2 cellular contexts compared by ENCODE assay signal in genomic region chr22:21101877-21102638, GRCh38.
TF ChIP-seq lines count a peak whose summit lies in the region.

No MANE protein-coding gene starts in this region.

TF ChIP-seq in K562, 482 proteins besides CTCF, POLR2A, EP300 and RAD21 (continues in another document):
- TF ChIP-seq ZNF644 (tag; IDR thresholded peaks at IDR 0.05; ENCODE audit: low read depth) (0 out of 2 replicates have a peak, but pooled peaks have one; percentile 23), ZNF354B (CRISPR knock-in tag; IDR thresholded peaks at IDR 0.05) (peak; percentile 26; the same call in 1 of the 2 replicates), GMEB1 (CRISPR knock-in tag; IDR thresholded peaks at IDR 0.05) (0 out of 2 replicates have a peak, but pooled peaks have one; percentile 18), ZFP30 (CRISPR knock-in tag; IDR thresholded peaks at IDR 0.05; ENCODE audit: borderline replicate concordance) (no peak), ZNF707 (CRISPR knock-in tag; conservative IDR thresholded peaks at IDR 0.05) (no peak), SRF (CRISPR knock-in tag; IDR thresholded peaks at IDR 0.05) (peak in 1 of 2 experiments; percentile 58; a peak in 1 of 4 replicates), ZNF512 (tag; IDR thresholded peaks at IDR 0.05) (no peak), E2F3 (CRISPR knock-in tag; IDR thresholded peaks at IDR 0.05) (peak; percentile 42; the same call in 1 of the 2 replicates), PRPF4 (IDR thresholded peaks at IDR 0.05; ENCODE audit: insufficient read depth, low read depth, low read length, poor library complexity, severe bottlenecking) (no peak), RHOXF2B (CRISPR knock-in tag; conservative IDR thresholded peaks at IDR 0.05) (peak; percentile 89), ZNF133 (CRISPR knock-in tag; IDR thresholded peaks at IDR 0.05) (0 out of 2 replicates have a peak, but pooled peaks have one; percentile 71), ETV1 (tag; conservative IDR thresholded peaks at IDR 0.05; ENCODE audit: low read depth) (0 out of 2 replicates have a peak, but pooled peaks have one; percentile 18), ZNF589 (CRISPR knock-in tag; IDR thresholded peaks at IDR 0.05; ENCODE audit: low read depth) (peak; percentile 49; the same call in 1 of the 2 replicates), BCL6 (CRISPR knock-in tag; IDR thresholded peaks at IDR 0.05) (peak; percentile 56; the same call in 1 of the 2 replicates), ZNF175 (CRISPR knock-in tag; IDR thresholded peaks at IDR 0.05; ENCODE audit: low read depth) (0 out of 2 replicates have a peak, but pooled peaks have one; percentile 35), TCF15 (CRISPR knock-in tag; IDR thresholded peaks at IDR 0.05) (0 out of 2 replicates have a peak, but pooled peaks have one; percentile 13), HEY1 (CRISPR knock-in tag; IDR thresholded peaks at IDR 0.05; ENCODE audit: borderline replicate concordance) (0 out of 2 replicates have a peak, but pooled peaks have one; percentile 16), ZBTB9 (CRISPR knock-in tag; IDR thresholded peaks at IDR 0.05) (no peak), TFE3 (CRISPR knock-in tag; IDR thresholded peaks at IDR 0.05) (0 out of 2 replicates have a peak, but pooled peaks have one; percentile 0), MYC (IDR thresholded peaks at IDR 0.05; ENCODE audit: low read depth, low read length) (no peak), MYC (CRISPR knock-in tag; IDR thresholded peaks at IDR 0.05; ENCODE audit: borderline replicate concordance, low read depth) (peak; percentile 29; the same call in 1 of the 2 replicates), ZNF586 (CRISPR knock-in tag; conservative IDR thresholded peaks at IDR 0.05) (0 out of 2 replicates have a peak, but pooled peaks have one; percentile 16), ZNF76 (CRISPR knock-in tag; IDR thresholded peaks at IDR 0.05; ENCODE audit: borderline replicate concordance) (peak; percentile 81)

TF ChIP-seq in HEK293T, 16 proteins besides CTCF, POLR2A, EP300 and RAD21:
- TF ChIP-seq PKNOX1 (IDR thresholded peaks at IDR 0.05), result no peak
- TF ChIP-seq ZNF384 (IDR thresholded peaks at IDR 0.05), result no peak
- TF ChIP-seq TARDBP (IDR thresholded peaks at IDR 0.05), result no peak
- no peak for TF ChIP-seq FOXM1 (IDR thresholded peaks at IDR 0.05; ENCODE audit: borderline replicate concordance)
- no peak for TF ChIP-seq CTBP1 (IDR thresholded peaks at IDR 0.05; ENCODE audit: borderline replicate concordance)
- TF ChIP-seq LEF1 (IDR thresholded peaks at IDR 0.05; ENCODE audit: borderline replicate concordance), result no peak
- no peak for TF ChIP-seq SUZ12 (IDR thresholded peaks at IDR 0.05)
- TF ChIP-seq L3MBTL2 (conservative IDR thresholded peaks at IDR 0.05), result no peak
- no peak for TF ChIP-seq BHLHE40 (IDR thresholded peaks at IDR 0.05; ENCODE audit: borderline replicate concordance)
- TF ChIP-seq ELF4 (IDR thresholded peaks at IDR 0.05), result no peak
- no peak for TF ChIP-seq FOXA1 (IDR thresholded peaks at IDR 0.05)
- no peak for TF ChIP-seq HDGF (IDR thresholded peaks at IDR 0.05; ENCODE audit: borderline replicate concordance)
- no peak for TF ChIP-seq FOXK2 (IDR thresholded peaks at IDR 0.05)
- no peak for TF ChIP-seq NFRKB (IDR thresholded peaks at IDR 0.05)
- no peak for TF ChIP-seq ARNT (IDR thresholded peaks at IDR 0.05)
- no peak for TF ChIP-seq SP1 (IDR thresholded peaks at IDR 0.05)
